In the genomic region with DNA sequence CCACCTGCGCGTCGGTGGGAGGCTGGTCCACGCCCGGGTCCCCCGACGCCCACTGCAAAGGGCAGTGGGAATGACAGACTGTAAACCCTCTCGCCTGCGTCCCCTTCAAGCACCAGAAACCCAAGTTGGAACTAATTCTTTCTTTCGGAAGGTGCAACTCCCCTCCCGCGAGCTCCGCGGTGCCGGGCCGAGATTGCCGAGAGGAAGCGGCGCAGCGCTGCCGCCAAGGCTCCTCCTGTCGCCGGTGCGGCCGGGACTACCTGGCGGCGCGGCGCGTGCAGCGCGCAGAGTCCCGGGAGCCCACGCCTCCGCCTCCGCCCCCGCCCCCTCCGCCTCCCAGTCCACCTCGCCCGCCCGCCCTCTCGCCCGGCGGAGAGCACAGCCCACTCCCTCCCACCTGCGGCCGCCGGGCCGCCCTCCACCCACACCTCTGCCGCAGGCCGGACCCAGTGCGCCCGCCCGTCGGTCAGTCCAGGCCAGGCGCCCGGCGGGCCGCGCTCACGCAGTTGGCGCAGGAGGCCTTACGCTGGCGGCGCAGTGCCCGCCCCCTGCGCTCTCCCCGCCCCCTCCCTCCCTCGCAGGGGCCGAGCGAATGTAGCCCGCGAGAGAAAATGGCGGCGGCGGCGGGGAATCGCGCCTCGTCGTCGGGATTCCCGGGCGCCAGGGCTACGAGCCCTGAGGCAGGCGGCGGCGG, we compare ENCODE assay signal across 8 cellular contexts. TPM values are rescaled to one million over a fixed set of nuclear protein-coding genes. Genes with fewer than 3 reads are reported as not detected.
A peak's percentile ranks its signal among the peaks of the same experiment; 100 is the strongest.
DNase-seq lines count a peak whose midpoint lies in the region; ATAC-seq and TF ChIP-seq lines count a peak whose summit lies in the region.

A gene (plus strand): TSS at position 587 of the 694 bp plus-strand sequence. CDS start 25 bp downstream, at position 612.

- peak within 1 kb of the TSS; percentile 92 for H3K4me3 ChIP-seq in Caco-2 (ENCODE audit: low read depth, low read length)
- peak within 1 kb of the TSS; percentile 76 to 98 (median 90) for H3K4me3 ChIP-seq in fibroblast of lung (replicated peaks in 1 of 4; ENCODE audit: control extremely low read depth in 1 of 4, insufficient read depth in 1 of 4, low read depth in 3 of 4, low read length in 4 of 4)
- peak within 1 kb of the TSS; percentile 95 for H3K4me3 ChIP-seq in naive thymus-derived CD4-positive, alpha-beta T cell (ENCODE audit: low read length)

- CTCF ChIA-PET in Caco-2 (lab: Charles Lee): interaction anchor here (0.6 kb wide), 1 partner anchor 19 kb away, joined by 3 read pairs; no protein-coding TSS in a partner anchor
- CTCF ChIA-PET in naive thymus-derived CD4-positive, alpha-beta T cell (lab: Charles Lee): interaction anchor here (0.9 to 1.6 kb wide), 4 partner anchors 12 to 226 kb away, joined by 3 to 6 read pairs (median 4); no protein-coding TSS in a partner anchor

- POLR2A ChIA-PET in Caco-2 (lab: Charles Lee): interaction anchor here (0.6 to 1.3 kb wide), 2 partner anchors 176 to 334 kb away, joined by 3 read pairs; no protein-coding TSS in a partner anchor
- POLR2A ChIA-PET in naive thymus-derived CD4-positive, alpha-beta T cell (lab: Charles Lee): interaction anchor here (0.6 to 3.4 kb wide), 22 partner anchors 10 to 543 kb away, joined by 3 to 25 read pairs (median 4); no protein-coding TSS in a partner anchor

- peak within 1 kb of the TSS; percentile 84 for H2AFZ ChIP-seq in fibroblast of lung (ENCODE audit: low read length)

- peak within 1 kb of the TSS; percentile 93 for H3K27ac Mint-ChIP-seq in Caco-2 (ENCODE audit: unreplicated experiment)
- H3K27ac Mint-ChIP-seq in naive thymus-derived CD4-positive, alpha-beta T cell: peak within 1 kb of the TSS; percentile 91 to 97 (median 93)
- peak within 1 kb of the TSS; percentile 94 for H3K27ac Mint-ChIP-seq in stimulated activated memory B cell treated with anti-CD40 and anti-IgM and Interleukin-4, amounts not matched to agents 10 μg/mL and 1 μg/mL and 100 μg/mL, for 72 hours

- H3K36me3 Mint-ChIP-seq in Caco-2 (ENCODE audit: insufficient read depth, unreplicated experiment): peaks cover 5% of the 10 kb centered on the region
- H3K36me3 Mint-ChIP-seq in naive thymus-derived CD4-positive, alpha-beta T cell: peaks cover 0 to 17% (median 0%) of the 10 kb centered on the region in 5 donors
- H3K36me3 Mint-ChIP-seq in stimulated activated memory B cell treated with anti-CD40 and anti-IgM and Interleukin-4, amounts not matched to agents 10 μg/mL and 1 μg/mL and 100 μg/mL, for 72 hours: no peaks in the 10 kb centered on the region

- H3K9ac ChIP-seq in fibroblast of lung (ENCODE audit: insufficient read depth, low read length): peak within 1 kb of the TSS; percentile 85

- BruUV-seq in Caco-2 (replicated peaks; lab: Mats Ljungman, UMichigan): no TSS peak

- H3K27me3 ChIP-seq in Caco-2 (replicated peaks; ENCODE audit: control insufficient read depth, insufficient read depth, low read length) (no peaks in the 10 kb centered on the region), fibroblast of lung (ENCODE audit: control insufficient read depth, insufficient read depth, low read length) (no peaks in the 10 kb centered on the region)
- H3K27me3 ChIP-seq in naive thymus-derived CD4-positive, alpha-beta T cell (ENCODE audit: control insufficient read depth in 2 of 2, insufficient read depth in 2 of 2, low read length in 2 of 2): no peaks in the 10 kb centered on the region

- no peaks in the 10 kb centered on the region for H3K36me3 ChIP-seq in Caco-2 (ENCODE audit: control insufficient read depth, insufficient read depth, low read length)
- no peaks in the 10 kb centered on the region for H3K36me3 ChIP-seq in fibroblast of lung (ENCODE audit: control insufficient read depth, insufficient read depth, low read length)
- peaks cover 0 to 14% (median 0%) of the 10 kb centered on the region in 3 experiments for H3K36me3 ChIP-seq in naive thymus-derived CD4-positive, alpha-beta T cell (ENCODE audit: control insufficient read depth in 2 of 3, insufficient read depth in 3 of 3, low read length in 3 of 3)

- peak within 1 kb of the TSS; percentile 85 for H3K4me2 ChIP-seq in fibroblast of lung (ENCODE audit: extremely low read depth, insufficient read depth, low read length)

- H3K4me1 ChIP-seq in Caco-2 (peaks cover 42% of the 10 kb centered on the region), fibroblast of lung (ENCODE audit: control insufficient read depth, extremely low read depth, insufficient read depth, low read length) (peaks cover 2% of the 10 kb centered on the region)
- peaks cover 8 to 17% of the 10 kb centered on the region in 2 donors for H3K4me1 ChIP-seq in naive thymus-derived CD4-positive, alpha-beta T cell (ENCODE audit: control insufficient read depth in 2 of 2, insufficient read depth in 2 of 2, low read length in 2 of 2)

- H4K20me1 ChIP-seq in fibroblast of lung (ENCODE audit: control insufficient read depth, extremely low read depth, insufficient read depth, low read length): no peaks in the 10 kb centered on the region

- no peaks in the 10 kb centered on the region for H3K27me3 Mint-ChIP-seq in Caco-2 (ENCODE audit: insufficient read depth, unreplicated experiment)
- peaks cover 0 to 6% (median 0%) of the 10 kb centered on the region in 5 donors for H3K27me3 Mint-ChIP-seq in naive thymus-derived CD4-positive, alpha-beta T cell
- no peaks in the 10 kb centered on the region for H3K27me3 Mint-ChIP-seq in stimulated activated memory B cell treated with anti-CD40 and anti-IgM and Interleukin-4, amounts not matched to agents 10 μg/mL and 1 μg/mL and 100 μg/mL, for 72 hours

- peaks cover 20% of the 10 kb centered on the region for H3K4me1 Mint-ChIP-seq in Caco-2 (ENCODE audit: low read depth, unreplicated experiment)
- H3K4me1 Mint-ChIP-seq in naive thymus-derived CD4-positive, alpha-beta T cell: peaks cover 23 to 47% (median 41%) of the 10 kb centered on the region in 7 donors
- peaks cover 42% of the 10 kb centered on the region for H3K4me1 Mint-ChIP-seq in stimulated activated memory B cell treated with anti-CD40 and anti-IgM and Interleukin-4, amounts not matched to agents 10 μg/mL and 1 μg/mL and 100 μg/mL, for 72 hours

- no peak for TF ChIP-seq CTCF in Caco-2 (IDR thresholded peaks at IDR 0.05; ENCODE audit: insufficient read depth in 1 of 2, low read depth in 1 of 2, low read length in 1 of 2, severe bottlenecking in 1 of 2, unreplicated experiment in 1 of 2)
- TF ChIP-seq CTCF in fibroblast of lung (conservative IDR thresholded peaks at IDR 0.05 in 1 of 2, IDR thresholded peaks at IDR 0.05 in 1 of 2; ENCODE audit: low read depth in 1 of 2, low read length in 2 of 2): no peak

- DNase-seq in Caco-2 (peak; percentile 95 to 96), HT-29 (ENCODE audit: low spot score) (peak; percentile 91), RKO (ENCODE audit: low spot score) (peak; percentile 66), fibroblast of lung (ENCODE audit: low read depth in 2 of 2) (peak; percentile 60 to 61)
- peak; percentile 70 to 71 for DNase-seq in activated T-helper 1 cell treated with anti-CD3 and anti-CD28 coated beads, Interleukin-2, amount 50 U/mL, for 16 hours (ENCODE audit: low read depth in 1 of 2, low spot score in 1 of 2)
- peak; percentile 75 to 92 (median 86) for DNase-seq in naive thymus-derived CD4-positive, alpha-beta T cell

- H3K4me3 Mint-ChIP-seq in Caco-2 (ENCODE audit: unreplicated experiment): peak within 1 kb of the TSS; percentile 97
- peak within 1 kb of the TSS; percentile 93 to 97 (median 95) for H3K4me3 Mint-ChIP-seq in naive thymus-derived CD4-positive, alpha-beta T cell
- H3K4me3 Mint-ChIP-seq in stimulated activated memory B cell treated with anti-CD40 and anti-IgM and Interleukin-4, amounts not matched to agents 10 μg/mL and 1 μg/mL and 100 μg/mL, for 72 hours: peak within 1 kb of the TSS; percentile 93

- peak; percentile 22 for ATAC-seq in GM19468 (IDR thresholded peaks at IDR 0.05; ENCODE audit: extremely low read depth, unreplicated experiment)
- ATAC-seq in naive thymus-derived CD4-positive, alpha-beta T cell: peak; percentile 83
- peak; percentile 84 for ATAC-seq in stimulated activated memory B cell treated with anti-CD40 and anti-IgM and Interleukin-4, amounts not matched to agents 10 μg/mL and 1 μg/mL and 100 μg/mL, for 72 hours

- intact Hi-C loops in Caco-2 (cut with micrococcal nuclease; ENCODE audit: unreplicated experiment): loop anchor here (1.0 to 5.0 kb wide), 4 partner anchors 178 to 545 kb away; no protein-coding TSS in a partner anchor
- intact Hi-C loops in naive thymus-derived CD4-positive, alpha-beta T cell (cut with micrococcal nuclease): loop anchor here (1.0 to 5.0 kb wide), 21 partner anchors 14 to 1103 kb away; a partner anchor contains a TSS

- H3K79me2 ChIP-seq in fibroblast of lung (ENCODE audit: control insufficient read depth, insufficient read depth, low read length): peaks cover 35% of the 10 kb centered on the region

- H3K27ac ChIP-seq in fibroblast of lung (ENCODE audit: insufficient read depth, low read length): peak within 1 kb of the TSS; percentile 32
- H3K27ac ChIP-seq in naive thymus-derived CD4-positive, alpha-beta T cell (ENCODE audit: low read depth, low read length): peak within 1 kb of the TSS; percentile 83

- H3K9me3 Mint-ChIP-seq in Caco-2 (ENCODE audit: unreplicated experiment): no peaks in the 10 kb centered on the region
- no peaks in the 10 kb centered on the region for H3K9me3 Mint-ChIP-seq in naive thymus-derived CD4-positive, alpha-beta T cell
- H3K9me3 Mint-ChIP-seq in stimulated activated memory B cell treated with anti-CD40 and anti-IgM and Interleukin-4, amounts not matched to agents 10 μg/mL and 1 μg/mL and 100 μg/mL, for 72 hours: no peaks in the 10 kb centered on the region

- H3K9me3 ChIP-seq in Caco-2: no peaks in the 10 kb centered on the region
- H3K9me3 ChIP-seq in fibroblast of lung (ENCODE audit: control insufficient read depth, insufficient read depth, low read depth, low read length): no peaks in the 10 kb centered on the region
- no peaks in the 10 kb centered on the region for H3K9me3 ChIP-seq in naive thymus-derived CD4-positive, alpha-beta T cell (ENCODE audit: control insufficient read depth in 2 of 3, low read length in 3 of 3)

RNA-seq across cellular contexts. Expression of the gene that starts here (rescaled TPM):
- total RNA-seq in Caco-2 (2022): 46.0 and 47.0 TPM in 2 replicates
- 17.7 and 18.4 TPM in 2 replicates for total RNA-seq in HT-29 (2014; rRNA removed; shearing (Covaris generic))
- 6.8 and 10.3 TPM in 2 replicates for total RNA-seq in fibroblast of lung
- 3.5 and 5.3 TPM in 2 replicates for polyA plus RNA-seq in fibroblast of lung
- 1.6 and 2.4 TPM in 2 replicates for polyA plus RNA-seq in fibroblast of lung (2012)
- 2.4 and 3.8 TPM in 2 replicates for polyA minus RNA-seq in fibroblast of lung (ENCODE audit: low replicate concordance)
- 10 to 100 TPM; 54.4 to 85.4 (median 77.3) TPM for total RNA-seq in naive thymus-derived CD4-positive, alpha-beta T cell
- 10 to 100 TPM; 43.0 to 55.3 TPM for polyA plus RNA-seq in naive thymus-derived CD4-positive, alpha-beta T cell

Comparison
In these comparisons a context has a peak if more than half of its experiments do, and no peak if none do; other contexts are left out.
1. Peak in every context shown above with its lines: DNase-seq, ATAC-seq, H3K4me3 ChIP-seq and H3K27ac ChIP-seq.
2. ATAC-seq: peak in every context shown above with its lines; median percentile 84 in stimulated activated memory B cell treated with anti-CD40 and anti-IgM and Interleukin-4, amounts not matched to agents 10 μg/mL and 1 μg/mL and 100 μg/mL, for 72 hours; 83 in naive thymus-derived CD4-positive, alpha-beta T cell; 22 in GM19468.